In the genomic region with DNA sequence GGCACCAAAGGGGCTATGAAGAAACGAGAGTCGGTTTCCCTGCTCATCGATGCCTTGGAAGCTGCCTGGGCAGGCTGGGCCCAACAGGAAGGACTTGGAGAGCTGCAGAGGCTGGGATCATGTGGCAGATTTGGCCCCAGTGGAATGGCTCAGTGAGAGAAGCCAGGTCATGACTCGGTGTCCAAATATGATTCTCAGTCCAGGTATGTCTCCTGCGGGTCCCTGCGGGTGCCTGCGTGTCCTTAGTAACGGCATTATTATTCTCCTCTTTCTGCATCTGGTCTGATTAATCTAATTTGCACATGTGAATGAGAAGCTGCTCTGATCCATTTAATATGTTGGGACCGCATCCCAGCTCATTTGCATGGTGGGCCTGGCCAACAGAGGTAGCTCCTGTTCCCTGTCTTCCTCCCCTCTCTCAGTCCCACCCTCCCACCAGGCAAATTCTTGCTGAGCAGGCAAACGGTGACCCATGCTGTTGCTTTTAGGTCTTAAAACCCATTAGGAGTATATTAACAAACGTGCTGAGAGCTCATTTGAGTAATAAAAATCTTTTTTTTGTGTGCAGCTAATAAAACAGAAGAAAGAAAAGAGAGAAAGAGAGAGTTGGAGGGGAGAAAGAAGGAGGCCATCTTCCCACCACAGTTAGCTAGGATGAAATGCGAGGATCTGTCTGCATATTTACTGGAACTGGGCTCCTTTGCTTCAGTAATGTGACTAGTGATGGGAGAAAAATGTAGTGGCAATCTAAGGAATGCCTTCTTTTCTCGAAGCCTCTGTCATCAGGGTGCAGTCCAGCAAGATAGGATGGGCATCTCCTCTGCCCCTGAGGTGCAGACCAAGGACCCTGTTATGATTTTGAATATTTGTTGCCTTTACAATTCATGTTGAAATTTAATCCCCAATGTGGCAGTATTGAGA, we compare ENCODE assay signal across 17 cellular contexts.
DNase-seq lines count a peak whose midpoint lies in the region; ATAC-seq, FAIRE-seq and TF ChIP-seq lines count a peak whose summit lies in the region.
"Had no signal": no experiment of that assay in that cellular context is flagged by ENCODE, and none has a peak within 500 bp of the region (broad histone marks: within the 10 kb centered on the region; RNA-seq: fewer than 3 reads in every experiment).

No MANE protein-coding gene starts in this region.

- peaks cover 22% of the 10 kb centered on the region for H3K4me1 Mint-ChIP-seq in neural progenitor cell
- H3K4me1 Mint-ChIP-seq: CD4-positive, alpha-beta memory T cell had no signal

- ATAC-seq in GM21447 (IDR thresholded peaks at IDR 0.05; ENCODE audit: unreplicated experiment): no peak
- ATAC-seq: HepG2 had no signal

- H3K79me1 ChIP-seq in H1 (ENCODE audit: low read depth, low read length): peaks cover 5% of the 10 kb centered on the region; the same call in 1 of the 2 replicates

- no peak overlapping the region for H2BK12ac ChIP-seq in H1 (ENCODE audit: low read depth, low read length)

- no peak overlapping the region for H2AK5ac ChIP-seq in H1 (ENCODE audit: low read depth, low read length)

- no peaks in the 10 kb centered on the region for H3K36me3 Mint-ChIP-seq in neural progenitor cell
- H3K36me3 Mint-ChIP-seq: CD4-positive, alpha-beta memory T cell had no signal

- H2BK20ac ChIP-seq in H1 (ENCODE audit: low read length): no peak overlapping the region

- TF ChIP-seq CTCF in H1 (IDR thresholded peaks at IDR 0.05; ENCODE audit: control extremely low read depth in 1 of 3, insufficient read depth in 1 of 3, low read depth in 1 of 3, low read length in 3 of 3) (no peak), neural progenitor cell (IDR thresholded peaks at IDR 0.05) (no peak), spleen (IDR thresholded peaks at IDR 0.05 in 8 of 11, conservative IDR thresholded peaks at IDR 0.05 in 3 of 11) (no peak)

- POLR2A ChIA-PET in H1 (lab: Charles Lee; ENCODE audit: partially characterized antibody): no interaction called here

- H3K9me3 ChIP-seq in GM23248 (ENCODE audit: low read depth): no peaks in the 10 kb centered on the region
- H3K9me3 ChIP-seq in H1 (ENCODE audit: insufficient read depth in 2 of 2, low read depth in 1 of 2, low read length in 1 of 2): no peaks in the 10 kb centered on the region
- no peaks in the 10 kb centered on the region for H3K9me3 ChIP-seq in neural progenitor cell (ENCODE audit: low read depth)
- no peaks in the 10 kb centered on the region for H3K9me3 ChIP-seq in spleen
- H3K9me3 ChIP-seq: MG63 had no signal

- H4K8ac ChIP-seq in H1 (ENCODE audit: extremely low read depth, insufficient read depth, low read length): no peak overlapping the region

- no peaks in the 10 kb centered on the region for H3K36me3 ChIP-seq in GM23248 (ENCODE audit: low read depth)
- H3K36me3 ChIP-seq in H1 (ENCODE audit: control insufficient read depth in 2 of 4, insufficient read depth in 4 of 4, low read length in 3 of 4): no peaks in the 10 kb centered on the region
- no peaks in the 10 kb centered on the region for H3K36me3 ChIP-seq in neural progenitor cell
- no peaks in the 10 kb centered on the region for H3K36me3 ChIP-seq in spleen
- H3K36me3 ChIP-seq: MG63 had no signal

- no peak overlapping the region; the same call in 1 of the 2 replicates for H2BK5ac ChIP-seq in H1 (ENCODE audit: low read depth, low read length)

- no peak overlapping the region for H3K14ac ChIP-seq in H1 (ENCODE audit: insufficient read length)

- H3K9me2 ChIP-seq in GM23248 (ENCODE audit: insufficient read depth): no peaks in the 10 kb centered on the region

- H4K91ac ChIP-seq in H1 (replicated peaks; ENCODE audit: insufficient read length, low read length): no peak overlapping the region

- FAIRE-seq in H1 (lab: Jason Lieb, UNC): no peak
- FAIRE-seq: HepG2 had no signal

- TF ChIP-seq RAD21 in H1 (IDR thresholded peaks at IDR 0.05 in 1 of 2, conservative IDR thresholded peaks at IDR 0.05 in 1 of 2; ENCODE audit: low read depth in 2 of 2, low read length in 2 of 2): no peak

- H3K4me2 ChIP-seq in GM23248 (ENCODE audit: unreplicated experiment) (peak overlapping the region; percentile 16), H1 (ENCODE audit: insufficient read depth in 1 of 2, low read depth in 2 of 2, low read length in 2 of 2) (no peak overlapping the region), neural progenitor cell (peak overlapping the region; percentile 41)

- H3K18ac ChIP-seq in H1 (ENCODE audit: extremely low read depth, low read length): no peak overlapping the region

- H2BK120ac ChIP-seq in H1 (replicated peaks; ENCODE audit: low read depth, low read length): no peak overlapping the region

- no peak overlapping the region for H4K5ac ChIP-seq in H1 (ENCODE audit: insufficient read length, low read depth, low read length)

- H3K23ac ChIP-seq in H1 (ENCODE audit: insufficient read length): no peak overlapping the region

- CTCF ChIA-PET in H1 (lab: Charles Lee; ENCODE audit: partially characterized antibody): interaction anchor here (0.6 to 9.2 kb wide), 4 partner anchors 11 to 104 kb away, joined by 3 to 75 read pairs (median 4); no protein-coding TSS in a partner anchor

- H3K23me2 ChIP-seq in H1 (ENCODE audit: low read depth, low read length): no peaks in the 10 kb centered on the region

- 0 out of 2 replicates have a peak, but pooled peaks cover 3% of the 10 kb centered on the region for H4K20me1 ChIP-seq in GM23248 (ENCODE audit: insufficient read depth)
- peaks cover 2 to 3% of the 10 kb centered on the region in 2 experiments for H4K20me1 ChIP-seq in H1 (replicated peaks in 1 of 2; ENCODE audit: control insufficient read depth in 1 of 2, insufficient read depth in 2 of 2, low read length in 2 of 2)
- H4K20me1 ChIP-seq in neural progenitor cell (ENCODE audit: low read depth): no peaks in the 10 kb centered on the region

- no peak for TF ChIP-seq EP300 in H1 (IDR thresholded peaks at IDR 0.05; ENCODE audit: borderline replicate concordance in 1 of 2, low read depth in 2 of 2, low read length in 2 of 2)

- H3K4me3 ChIP-seq in GM23248 (no peak overlapping the region), H1 (ENCODE audit: extremely low read depth in 1 of 4, insufficient read depth in 2 of 4, low read depth in 3 of 4, low read length in 4 of 4) (no peak overlapping the region), neural progenitor cell (no peak overlapping the region), spleen (no peak overlapping the region)
- H3K4me3 ChIP-seq: MG63 had no signal

- intact Hi-C loops in spleen (cut with DNase I; ENCODE audit: low total_unique reads): no loop called here

- no peak overlapping the region for H3K56ac ChIP-seq in H1 (replicated peaks; ENCODE audit: insufficient read length, low read depth, low read length)

- no peaks in the 10 kb centered on the region for H3K9me3 Mint-ChIP-seq in neural progenitor cell
- H3K9me3 Mint-ChIP-seq: CD4-positive, alpha-beta memory T cell had no signal

- H3K79me2 ChIP-seq in GM23248 (ENCODE audit: insufficient read depth) (peaks cover 20% of the 10 kb centered on the region; the same call in 1 of the 2 replicates), H1 (ENCODE audit: control insufficient read depth in 1 of 2, insufficient read depth in 2 of 2, low read length in 2 of 2) (no peaks in the 10 kb centered on the region; a peak in 1 of 4 replicates), neural progenitor cell (ENCODE audit: low read depth) (no peaks in the 10 kb centered on the region)

- H3K4me3 Mint-ChIP-seq in neural progenitor cell: peak overlapping the region; percentile 32
- H3K4me3 Mint-ChIP-seq: CD4-positive, alpha-beta memory T cell had no signal

- H3K27ac Mint-ChIP-seq in neural progenitor cell: no peak overlapping the region
- H3K27ac Mint-ChIP-seq: CD4-positive, alpha-beta memory T cell had no signal

- H3K4ac ChIP-seq in H1 (replicated peaks; ENCODE audit: insufficient read length, low read depth, low read length): no peak overlapping the region

- no peak overlapping the region for H2BK15ac ChIP-seq in H1 (ENCODE audit: low read length)

- H3K4me1 ChIP-seq in GM23248 (ENCODE audit: insufficient read depth): peaks cover 12% of the 10 kb centered on the region
- H3K4me1 ChIP-seq in H1 (replicated peaks in 1 of 4; ENCODE audit: control insufficient read depth in 3 of 4, insufficient read depth in 4 of 4, low read length in 3 of 4): no peaks in the 10 kb centered on the region
- peaks cover 35% of the 10 kb centered on the region for H3K4me1 ChIP-seq in neural progenitor cell
- no peaks in the 10 kb centered on the region for H3K4me1 ChIP-seq in spleen

- TF ChIP-seq POLR2A in H1 (IDR thresholded peaks at IDR 0.05; ENCODE audit: control extremely low read depth in 1 of 2, low read depth in 2 of 2, low read length in 2 of 2) (no peak), spleen (IDR thresholded peaks at IDR 0.05) (no peak)

- no peaks in the 10 kb centered on the region for H3K27me3 ChIP-seq in GM23248 (replicated peaks; ENCODE audit: insufficient read depth)
- H3K27me3 ChIP-seq in H1 (replicated peaks in 1 of 4; ENCODE audit: control insufficient read depth in 3 of 4, extremely low read depth in 1 of 4, insufficient read depth in 3 of 4, low read length in 3 of 4): no peaks in the 10 kb centered on the region
- no peaks in the 10 kb centered on the region for H3K27me3 ChIP-seq in neural progenitor cell
- H3K27me3 ChIP-seq in spleen (replicated peaks in 1 of 7): peaks cover 0 to 15% (median 0%) of the 10 kb centered on the region in 7 donors

- DNase-seq in GM23248: peak; percentile 56
- DNase-seq in NCI-H82 (lab: John Stamatoyannopoulos, UW): peak; percentile 88
- no peak for DNase-seq in H1 (ENCODE audit: low read depth in 1 of 2, low spot score in 2 of 2)
- no peak for DNase-seq in neural progenitor cell (ENCODE audit: low spot score)
- DNase-seq in activated CD4-positive, alpha-beta T cell treated with anti-CD3 and anti-CD28 coated beads, Interleukin-2, amount 50 U/mL, for 48 hours: no peak
- no peak for DNase-seq in spleen
- DNase-seq: Calu3; CD4-positive, alpha-beta memory T cell; KG1; MG63; NCI-H1092; NCI-H2081 treated with DMSO at 0.1 percent for 48 hours; NCI-H510A; NK-92 treated with Interleukin-12 subunit alpha and Interleukin-12 subunit beta, amount 100 ng/mL, for 24 hours; SHP77 treated with DMSO at 0.1 percent for 48 hours had no signal

- WGBS in GM23248 (ENCODE audit: low coverage in 1 of 2, low lambda C conversion rate in 2 of 2, missing lambda C conversion rate in 2 of 2), 2 experiments: 30 to 37% methylated on average over 13 of the region's 13 CpGs
- 85% methylated on average over 13 of the region's 13 CpGs; no CpG with 5 or more reads in 1 of the 2 experiments for WGBS in H1 (ENCODE audit: extremely low coverage in 1 of 2, insufficient coverage in 1 of 2, insufficient read length in 1 of 2, insufficient replicate concordance in 2 of 2, low coverage in 1 of 2, low lambda C conversion rate in 2 of 2, missing lambda C conversion rate in 1 of 2), 2 experiments
- 77 to 85% (median 80%) methylated on average over 13 of the region's 13 CpGs for WGBS in spleen, 5 donors

- no peaks in the 10 kb centered on the region for H3K27me3 Mint-ChIP-seq in neural progenitor cell (ENCODE audit: insufficient read depth, low read depth)

- H3F3A ChIP-seq in GM23248 (ENCODE audit: insufficient read depth): peaks cover 4% of the 10 kb centered on the region; the same call in 1 of the 2 replicates
- peaks cover 17% of the 10 kb centered on the region for H3F3A ChIP-seq in neural progenitor cell (ENCODE audit: low read depth)

- in situ Hi-C loops in GM23248 (cut with MboI): no loop called here

- H3K27ac ChIP-seq in GM23248 (peak overlapping the region; percentile 69), H1 (ENCODE audit: low read depth, low read length) (no peak overlapping the region), neural progenitor cell (no peak overlapping the region), spleen (no peak overlapping the region)

- H3K9ac ChIP-seq in GM23248 (peak overlapping the region; percentile 59), H1 (replicated peaks in 1 of 4; ENCODE audit: extremely low read depth in 1 of 4, low read depth in 3 of 4, low read length in 3 of 4) (no peak overlapping the region), neural progenitor cell (no peak overlapping the region)

- peak overlapping the region; percentile 22; the same call in 1 of the 2 replicates for H2AFZ ChIP-seq in GM23248
- no peak overlapping the region for H2AFZ ChIP-seq in H1 (ENCODE audit: low read length)
- no peak overlapping the region for H2AFZ ChIP-seq in neural progenitor cell (replicated peaks)

Comparison
In these comparisons a context has a peak if more than half of its experiments do, and no peak if none do; other contexts are left out.
1. DNase-seq: peak in GM23248 (single experiment) and NCI-H82 (single experiment); none in H1 (0 of 2), neural progenitor cell (single experiment), activated CD4-positive, alpha-beta T cell treated with anti-CD3 and anti-CD28 coated beads, Interleukin-2, amount 50 U/mL, for 48 hours (0 of 2) and spleen (single experiment).
2. H3K4me2 ChIP-seq: peak in GM23248 (single experiment) and neural progenitor cell (single experiment); none in H1 (0 of 2).